Comparison of ENCODE assay signal across 16 cellular contexts in genomic region chr2:214005337-214005736, GRCh38.
DNase-seq lines count a peak whose midpoint lies in the region; TF ChIP-seq lines count a peak whose summit lies in the region.
"Had no signal": no experiment of that assay in that cellular context is flagged by ENCODE, and none has a peak within 500 bp of the region (broad histone marks: within the 10 kb centered on the region; RNA-seq: fewer than 3 reads in every experiment).

No MANE protein-coding gene starts in this region.

- intact Hi-C loops in activated T-helper 1 cell treated with anti-CD3 and anti-CD28 coated beads, Interleukin-12 subunit alpha, Interleukin-12 subunit beta, Interleukin-2, Interleukin-4 antibody, amounts not matched to agents 30 ng/mL and 10 ng/mL and 1 ng/mL, durations not matched to agents 14 hours and 24 hours and 36 hours (cut with micrococcal nuclease), result no loop called here

- no peak overlapping the region for H3K4me3 ChIP-seq in epithelial cell of esophagus (ENCODE audit: low read length)
- H3K4me3 ChIP-seq: BLaER1, mucosa of descending colon, SJCRH30, suprapubic skin had no signal

- H3K9me3 Mint-ChIP-seq in activated T-helper 1 cell treated with anti-CD3 and anti-CD28 coated beads, Interleukin-12 subunit alpha, Interleukin-12 subunit beta, Interleukin-2, Interleukin-4 antibody, amounts not matched to agents 30 ng/mL and 10 ng/mL and 1 ng/mL, durations not matched to agents 14 hours and 24 hours and 36 hours, result no peaks in the 10 kb centered on the region

- DNase-seq in DMS153 (lab: John Stamatoyannopoulos, UW), result peak; percentile 8
- DNase-seq in DMS153 treated with DMSO at 0.1 percent for 48 hours (lab: John Stamatoyannopoulos, UW; ENCODE audit: unreplicated experiment), result no peak
- peak; percentile 1 for DNase-seq in NCI-H226
- peak; percentile 7 for DNase-seq in epithelial cell of esophagus (ENCODE audit: low read depth)
- DNase-seq in myocyte (ENCODE audit: low read depth), result peak; percentile 13
- DNase-seq in activated CD8-positive, alpha-beta memory T cell treated with anti-CD3 and anti-CD28 coated beads, Interleukin-2, amount 50 U/mL, for 4 hours, result no peak
- no peak for DNase-seq in GM20000 (ENCODE audit: low spot score)
- no peak for DNase-seq in activated T-helper 1 cell treated with anti-CD3 and anti-CD28 coated beads, Interleukin-12 subunit alpha, Interleukin-12 subunit beta, Interleukin-2, Interleukin-4 antibody, amounts not matched to agents 30 ng/mL and 10 ng/mL and 1 ng/mL, durations not matched to agents 14 hours and 24 hours and 36 hours (ENCODE audit: low spot score)
- DNase-seq: activated CD4-positive, CD25-positive, alpha-beta regulatory T cell; activated CD8-positive, alpha-beta memory T cell treated with anti-CD3 and anti-CD28 coated beads for 24 hours; DMS 273 treated with DMSO at 0.1 percent for 48 hours; effector memory CD4-positive, alpha-beta T cell; mucosa of descending colon had no signal

- no peaks in the 10 kb centered on the region for H3K27me3 Mint-ChIP-seq in activated T-helper 1 cell treated with anti-CD3 and anti-CD28 coated beads, Interleukin-12 subunit alpha, Interleukin-12 subunit beta, Interleukin-2, Interleukin-4 antibody, amounts not matched to agents 30 ng/mL and 10 ng/mL and 1 ng/mL, durations not matched to agents 14 hours and 24 hours and 36 hours (ENCODE audit: insufficient read depth)

- H3K4me1 Mint-ChIP-seq in activated T-helper 1 cell treated with anti-CD3 and anti-CD28 coated beads, Interleukin-12 subunit alpha, Interleukin-12 subunit beta, Interleukin-2, Interleukin-4 antibody, amounts not matched to agents 30 ng/mL and 10 ng/mL and 1 ng/mL, durations not matched to agents 14 hours and 24 hours and 36 hours (ENCODE audit: low read depth), result no peaks in the 10 kb centered on the region

- no peak overlapping the region for H3K4me3 Mint-ChIP-seq in activated T-helper 1 cell treated with anti-CD3 and anti-CD28 coated beads, Interleukin-12 subunit alpha, Interleukin-12 subunit beta, Interleukin-2, Interleukin-4 antibody, amounts not matched to agents 30 ng/mL and 10 ng/mL and 1 ng/mL, durations not matched to agents 14 hours and 24 hours and 36 hours

- no peak overlapping the region for H3K27ac Mint-ChIP-seq in activated T-helper 1 cell treated with anti-CD3 and anti-CD28 coated beads, Interleukin-12 subunit alpha, Interleukin-12 subunit beta, Interleukin-2, Interleukin-4 antibody, amounts not matched to agents 30 ng/mL and 10 ng/mL and 1 ng/mL, durations not matched to agents 14 hours and 24 hours and 36 hours

- no peaks in the 10 kb centered on the region for H3K36me3 Mint-ChIP-seq in activated T-helper 1 cell treated with anti-CD3 and anti-CD28 coated beads, Interleukin-12 subunit alpha, Interleukin-12 subunit beta, Interleukin-2, Interleukin-4 antibody, amounts not matched to agents 30 ng/mL and 10 ng/mL and 1 ng/mL, durations not matched to agents 14 hours and 24 hours and 36 hours (ENCODE audit: low read depth)

- TF ChIP-seq CTCF in epithelial cell of esophagus (IDR thresholded peaks at IDR 0.05; ENCODE audit: insufficient read depth, low read depth, low read length, missing control alignments) (no peak), GM20000 (IDR thresholded peaks at IDR 0.05; ENCODE audit: extremely low read depth, missing control alignments) (no peak)

Comparison
In these comparisons a context has a peak if more than half of its experiments do, and no peak if none do; other contexts are left out.
1. DNase-seq: peak in DMS153 (single experiment), NCI-H226 (single experiment), epithelial cell of esophagus (single experiment) and myocyte (single experiment); none in DMS153 treated with DMSO at 0.1 percent for 48 hours (single experiment), activated CD8-positive, alpha-beta memory T cell treated with anti-CD3 and anti-CD28 coated beads, Interleukin-2, amount 50 U/mL, for 4 hours (single experiment), GM20000 (single experiment) and activated T-helper 1 cell treated with anti-CD3 and anti-CD28 coated beads, Interleukin-12 subunit alpha, Interleukin-12 subunit beta, Interleukin-2, Interleukin-4 antibody, amounts not matched to agents 30 ng/mL and 10 ng/mL and 1 ng/mL, durations not matched to agents 14 hours and 24 hours and 36 hours (single experiment).